8 cellular contexts compared by ENCODE assay signal in the genomic region with DNA sequence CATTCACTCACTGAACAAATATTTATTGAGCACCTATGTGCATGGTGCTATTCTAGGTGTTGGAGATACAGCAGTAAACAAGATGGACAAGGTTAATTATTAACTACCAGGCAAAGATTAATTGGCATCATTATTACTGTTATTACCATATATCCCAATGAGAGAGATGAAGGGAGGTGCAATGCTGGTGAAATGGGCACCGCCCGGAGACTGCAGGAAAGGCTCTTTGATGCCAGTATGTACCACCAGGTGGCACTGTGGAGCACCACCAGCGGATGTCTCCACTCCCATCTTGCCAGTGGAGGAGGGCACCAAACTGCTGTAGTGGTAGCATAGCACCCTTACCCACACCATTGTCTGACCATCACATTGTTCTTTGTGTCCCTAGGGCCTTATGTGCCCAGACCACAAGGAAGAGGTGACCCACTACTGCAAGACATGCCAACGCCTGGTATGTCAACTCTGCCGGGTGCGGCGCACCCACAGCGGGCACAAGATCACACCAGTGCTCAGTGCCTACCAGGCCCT. TPM values are rescaled to one million over a fixed set of nuclear protein-coding genes. Genes with fewer than 3 reads are reported as not detected.
DNase-seq lines count a peak whose midpoint lies in the region; ATAC-seq, FAIRE-seq and TF ChIP-seq lines count a peak whose summit lies in the region.

No MANE protein-coding gene starts in this region.

- DNase-seq in AG20443 (ENCODE audit: low spot score) (peak; percentile 93), H7 (peak; percentile 97), NCI-H446 (lab: John Stamatoyannopoulos, UW) (peak; percentile 83 to 88), activated B cell treated with CpG ODN at 0.5 μM for 24 hours (peak; percentile 69), cardiac fibroblast (ENCODE audit: low read depth in 2 of 2) (peak; percentile 78 to 80), keratinocyte (ENCODE audit: low read depth, low spot score) (no peak)
- DNase-seq in stimulated activated CD4-positive, alpha-beta T cell treated with anti-CD3 and anti-CD28 coated beads, Interleukin-2, amount 100 ng/mL, for 24 hours, result peak; percentile 91 to 93

- H3K27ac Mint-ChIP-seq in activated B cell treated with CpG ODN at 0.5 μM for 24 hours, result peak overlapping the region; percentile 32

- no peaks in the 10 kb centered on the region for H4K20me1 ChIP-seq in keratinocyte (ENCODE audit: control insufficient read depth, extremely low read depth, insufficient read depth, low read length)

- POLR2A ChIA-PET in activated B cell treated with CpG ODN at 0.5 μM for 24 hours (lab: Charles Lee), result interaction anchor here (1.6 to 2.4 kb wide), 3 partner anchors 17 to 387 kb away, joined by 4 to 13 read pairs (median 5); a partner anchor contains a TSS

- H3K4me1 ChIP-seq in keratinocyte (ENCODE audit: control insufficient read depth, extremely low read depth, insufficient read depth, low read length), result peaks cover 23% of the 10 kb centered on the region

- no peaks in the 10 kb centered on the region for H3K9me1 ChIP-seq in keratinocyte (ENCODE audit: control insufficient read depth, extremely low read depth, insufficient read depth, low read length)

- H3K4me3 ChIP-seq in H7 (ENCODE audit: insufficient read depth, low read depth, low read length), result no peak overlapping the region
- no peak overlapping the region for H3K4me3 ChIP-seq in cardiac fibroblast (replicated peaks in 1 of 2; ENCODE audit: low read depth in 2 of 2, low read length in 2 of 2)
- no peak overlapping the region for H3K4me3 ChIP-seq in keratinocyte (ENCODE audit: control insufficient read depth in 2 of 3, extremely low read depth in 1 of 3, insufficient read depth in 2 of 3, low read depth in 1 of 3, low read length in 3 of 3)

- peaks cover 10% of the 10 kb centered on the region for H3K36me3 Mint-ChIP-seq in activated B cell treated with CpG ODN at 0.5 μM for 24 hours (ENCODE audit: low read depth)

- peak; percentile 62 for TF ChIP-seq CTCF in activated B cell treated with CpG ODN at 0.5 μM for 24 hours (IDR thresholded peaks at IDR 0.05)
- peak; percentile 93 for TF ChIP-seq CTCF in cardiac fibroblast (IDR thresholded peaks at IDR 0.05; ENCODE audit: low read depth, low read length)
- TF ChIP-seq CTCF in keratinocyte (optimal IDR thresholded peaks at IDR 0.05 in 1 of 3, IDR thresholded peaks at IDR 0.05 in 1 of 3, conservative IDR thresholded peaks at IDR 0.05 in 1 of 3; ENCODE audit: extremely low read depth in 1 of 3, insufficient read depth in 2 of 3, low read length in 3 of 3), result peak; percentile 95 to 99 (median 98)

- ATAC-seq in activated B cell treated with CpG ODN at 0.5 μM for 24 hours (ENCODE audit: low read depth), result peak; percentile 45
- no peak for ATAC-seq in HG02642 (IDR thresholded peaks at IDR 0.05; ENCODE audit: poor library complexity, unreplicated experiment)

- dilution Hi-C loops in keratinocyte (cut with MboI; ENCODE audit: extremely low pct_ligation_motif_present, low sequenced_read_pairs), result no loop called here

- no peaks in the 10 kb centered on the region for H3K9me3 ChIP-seq in keratinocyte (ENCODE audit: control insufficient read depth, low read depth, low read length)

- H3K27me3 Mint-ChIP-seq in activated B cell treated with CpG ODN at 0.5 μM for 24 hours, result no peaks in the 10 kb centered on the region

- peak; percentile 78 for FAIRE-seq in keratinocyte (lab: Jason Lieb, UNC)

- peak overlapping the region; percentile 9 for H3K9ac ChIP-seq in keratinocyte (ENCODE audit: control insufficient read depth, extremely low read depth, insufficient read depth, low read length)

- peaks cover 24% of the 10 kb centered on the region for H3K36me3 ChIP-seq in H7 (replicated peaks; ENCODE audit: control insufficient read depth, insufficient read depth, low read length)
- peaks cover 4 to 10% of the 10 kb centered on the region in 2 experiments for H3K36me3 ChIP-seq in keratinocyte (ENCODE audit: control insufficient read depth in 2 of 2, extremely low read depth in 1 of 2, insufficient read depth in 2 of 2, low read length in 2 of 2)

- CTCF ChIA-PET in activated B cell treated with CpG ODN at 0.5 μM for 24 hours (lab: Charles Lee), result interaction anchor here (0.8 to 4.6 kb wide), 6 partner anchors 9 to 91 kb away, joined by 3 to 41 read pairs (median 4); a partner anchor contains a TSS

- no peaks in the 10 kb centered on the region for H3K9me3 Mint-ChIP-seq in activated B cell treated with CpG ODN at 0.5 μM for 24 hours

- H3K27me3 ChIP-seq in H7 (ENCODE audit: control insufficient read depth, insufficient read depth, low read length) (no peaks in the 10 kb centered on the region), keratinocyte (ENCODE audit: control insufficient read depth, extremely low read depth, insufficient read depth, low read length) (no peaks in the 10 kb centered on the region)

- H3K4me2 ChIP-seq in keratinocyte (ENCODE audit: control insufficient read depth, extremely low read depth, insufficient read depth, low read depth, low read length), result no peak overlapping the region

- peaks cover 14% of the 10 kb centered on the region for H3K79me2 ChIP-seq in keratinocyte (ENCODE audit: control insufficient read depth, insufficient read depth, low read length)

- peaks cover 32% of the 10 kb centered on the region for H3K4me1 Mint-ChIP-seq in activated B cell treated with CpG ODN at 0.5 μM for 24 hours

- intact Hi-C loops in activated B cell treated with CpG ODN at 0.5 μM for 24 hours (cut with micrococcal nuclease), result loop anchor here (1.0 to 10.0 kb wide), 6 partner anchors 16 to 622 kb away; a partner anchor contains a TSS

- H3K4me3 Mint-ChIP-seq in activated B cell treated with CpG ODN at 0.5 μM for 24 hours, result peak overlapping the region; percentile 24

- no peak overlapping the region for H3K27ac ChIP-seq in keratinocyte (ENCODE audit: control insufficient read depth, insufficient read depth, low read length)

- H2AFZ ChIP-seq in keratinocyte (ENCODE audit: control insufficient read depth, low read length), result no peak overlapping the region

RNA-seq across cellular contexts. Expression of a gene that starts 3.0 kb away (rescaled TPM):
- 9.9 and 11.1 TPM in 2 replicates for total RNA-seq in H7 (2014; rRNA removed; shearing (Covaris generic))
- 1.2 and 1.9 TPM in 2 replicates for total RNA-seq in activated B cell treated with CpG ODN at 0.5 μM for 24 hours
- polyA plus RNA-seq in keratinocyte, result 1.6 to 4.5 TPM (median 1.7 TPM) in 3 replicates
- polyA plus RNA-seq in keratinocyte (2011; ENCODE audit: low read depth), result 0.31 TPM
- polyA plus RNA-seq in keratinocyte (2011; cell fraction: cytosol; rRNA removed), result 1.3 and 2.6 TPM in 2 replicates
- 9.1 and 14.9 TPM in 2 replicates for polyA plus RNA-seq in keratinocyte (2011; cell fraction: nucleus; rRNA removed)
- 0.32 and 2.1 TPM in 2 replicates for polyA plus RNA-seq in keratinocyte (2012; ENCODE audit: low replicate concordance)
- polyA minus RNA-seq in keratinocyte, result 3.2 to 6.3 TPM (median 4.0 TPM) in 3 replicates
- 4.6 TPM for polyA minus RNA-seq in keratinocyte (2011; cell fraction: cytosol; rRNA and poly(A)+ RNA removed)
- polyA minus RNA-seq in keratinocyte (2011; cell fraction: nucleus; rRNA and poly(A)+ RNA removed), result 6.1 and 8.1 TPM in 2 replicates

RNA-seq across cellular contexts. Expression of a gene that starts 3.5 kb away (rescaled TPM):
- 165 and 204 TPM in 2 replicates for total RNA-seq in H7 (2014; rRNA removed; shearing (Covaris generic))
- 128 and 132 TPM in 2 replicates for total RNA-seq in activated B cell treated with CpG ODN at 0.5 μM for 24 hours
- 99.1 to 183 TPM (median 127 TPM) in 3 replicates for polyA plus RNA-seq in keratinocyte
- 30.8 TPM for polyA plus RNA-seq in keratinocyte (2011; ENCODE audit: low read depth)
- 176 and 199 TPM in 2 replicates for polyA plus RNA-seq in keratinocyte (2011; cell fraction: cytosol; rRNA removed)
- polyA plus RNA-seq in keratinocyte (2011; cell fraction: nucleus; rRNA removed), result 136 and 150 TPM in 2 replicates
- 216 and 229 TPM in 2 replicates for polyA plus RNA-seq in keratinocyte (2012; ENCODE audit: low replicate concordance)
- polyA minus RNA-seq in keratinocyte, result 140 to 403 TPM (median 203 TPM) in 3 replicates
- 199 TPM for polyA minus RNA-seq in keratinocyte (2011; cell fraction: cytosol; rRNA and poly(A)+ RNA removed)
- polyA minus RNA-seq in keratinocyte (2011; cell fraction: nucleus; rRNA and poly(A)+ RNA removed), result 30.2 and 35.8 TPM in 2 replicates

RNA-seq across cellular contexts. Expression of a gene that starts 31.1 kb away (rescaled TPM):
- total RNA-seq in H7 (2014; rRNA removed; shearing (Covaris generic)), result 14.9 and 21.5 TPM in 2 replicates
- total RNA-seq in activated B cell treated with CpG ODN at 0.5 μM for 24 hours, result 9.7 and 15.3 TPM in 2 replicates
- 14.4 to 36.0 TPM (median 16.2 TPM) in 3 replicates for polyA plus RNA-seq in keratinocyte
- polyA plus RNA-seq in keratinocyte (2011; ENCODE audit: low read depth), result 25.5 TPM
- polyA plus RNA-seq in keratinocyte (2011; cell fraction: cytosol; rRNA removed), result 6.5 and 8.4 TPM in 2 replicates
- 99.2 and 112 TPM in 2 replicates for polyA plus RNA-seq in keratinocyte (2011; cell fraction: nucleus; rRNA removed)
- 11.8 and 32.9 TPM in 2 replicates for polyA plus RNA-seq in keratinocyte (2012; ENCODE audit: low replicate concordance)
- 23.7 to 34.4 TPM (median 27.5 TPM) in 3 replicates for polyA minus RNA-seq in keratinocyte
- polyA minus RNA-seq in keratinocyte (2011; cell fraction: cytosol; rRNA and poly(A)+ RNA removed), result 12.5 TPM
- polyA minus RNA-seq in keratinocyte (2011; cell fraction: nucleus; rRNA and poly(A)+ RNA removed), result 22.6 and 28.6 TPM in 2 replicates

RNA-seq across cellular contexts. Expression of a gene that starts 31.9 kb away (rescaled TPM):
- 180 and 221 TPM in 2 replicates for total RNA-seq in H7 (2014; rRNA removed; shearing (Covaris generic))
- 36.7 and 38.2 TPM in 2 replicates for total RNA-seq in activated B cell treated with CpG ODN at 0.5 μM for 24 hours
- polyA plus RNA-seq in keratinocyte, result 43.4 to 69.9 TPM (median 59.5 TPM) in 3 replicates
- polyA plus RNA-seq in keratinocyte (2011; ENCODE audit: low read depth), result 3.8 TPM
- 36.1 and 59.2 TPM in 2 replicates for polyA plus RNA-seq in keratinocyte (2011; cell fraction: cytosol; rRNA removed)
- polyA plus RNA-seq in keratinocyte (2011; cell fraction: nucleus; rRNA removed), result 31.1 and 36.4 TPM in 2 replicates
- polyA plus RNA-seq in keratinocyte (2012; ENCODE audit: low replicate concordance), result 36.9 and 60.2 TPM in 2 replicates
- 34.7 to 71.9 TPM (median 51.0 TPM) in 3 replicates for polyA minus RNA-seq in keratinocyte
- 60.6 TPM for polyA minus RNA-seq in keratinocyte (2011; cell fraction: cytosol; rRNA and poly(A)+ RNA removed)
- 16.4 and 18.3 TPM in 2 replicates for polyA minus RNA-seq in keratinocyte (2011; cell fraction: nucleus; rRNA and poly(A)+ RNA removed)

RNA-seq across cellular contexts. Expression of a gene that starts 36.3 kb away (rescaled TPM):
- total RNA-seq in H7 (2014; rRNA removed; shearing (Covaris generic)), result 119 and 193 TPM in 2 replicates
- 33.2 and 36.8 TPM in 2 replicates for total RNA-seq in activated B cell treated with CpG ODN at 0.5 μM for 24 hours
- 29.3 to 54.9 TPM (median 32.3 TPM) in 3 replicates for polyA plus RNA-seq in keratinocyte
- 5.5 TPM for polyA plus RNA-seq in keratinocyte (2011; ENCODE audit: low read depth)
- polyA plus RNA-seq in keratinocyte (2011; cell fraction: cytosol; rRNA removed), result 44.6 and 131 TPM in 2 replicates
- polyA plus RNA-seq in keratinocyte (2011; cell fraction: nucleus; rRNA removed), result 38.4 and 63.2 TPM in 2 replicates
- polyA plus RNA-seq in keratinocyte (2012; ENCODE audit: low replicate concordance), result 57.3 and 108 TPM in 2 replicates
- polyA minus RNA-seq in keratinocyte, result 10.1 to 39.8 TPM (median 11.9 TPM) in 3 replicates
- 46.8 TPM for polyA minus RNA-seq in keratinocyte (2011; cell fraction: cytosol; rRNA and poly(A)+ RNA removed)
- 4.3 and 8.0 TPM in 2 replicates for polyA minus RNA-seq in keratinocyte (2011; cell fraction: nucleus; rRNA and poly(A)+ RNA removed)
